ENCODE assay signal across 12 cellular contexts in genomic region chr5:177112589-177113220, GRCh38.
"Had no signal": no experiment of that assay in that cellular context is flagged by ENCODE, and none has a peak within 500 bp of the region (broad histone marks: within the 10 kb centered on the region; RNA-seq: fewer than 3 reads in every experiment).

No MANE protein-coding gene starts in this region.

- DNase-seq: cerebellar nuclear complex, esophagus squamous epithelium, foreskin melanocyte had no signal

- ATAC-seq: gastroesophageal sphincter had no signal

- H3K36me3 ChIP-seq: adrenal gland, ascending aorta, breast epithelium, cardiac muscle cell, colonic mucosa, esophagus squamous epithelium, gastroesophageal sphincter, WERI-Rb-1 had no signal

- H3K9me3 ChIP-seq: adrenal gland, ascending aorta, breast epithelium, colonic mucosa, esophagus squamous epithelium, gastroesophageal sphincter had no signal

- H3K27me3 ChIP-seq: adrenal gland, ascending aorta, breast epithelium, colonic mucosa, esophagus squamous epithelium, gastroesophageal sphincter had no signal

- FAIRE-seq: endometrium had no signal

- H3K4me3 ChIP-seq: adrenal gland, ascending aorta, breast epithelium, cardiac muscle cell, colonic mucosa, esophagus squamous epithelium, gastroesophageal sphincter had no signal

- H3K27ac ChIP-seq: adrenal gland, ascending aorta, breast epithelium, cardiac muscle cell, colonic mucosa, epithelial cell of prostate, esophagus squamous epithelium, gastroesophageal sphincter, WERI-Rb-1 had no signal

- H3K4me1 ChIP-seq: breast epithelium had no signal
